In genomic region chr5:68444833-68445232, GRCh38 we compare ENCODE assay signal across 1 cellular context.
TF ChIP-seq lines count a peak whose summit lies in the region.

No MANE protein-coding gene starts in this region.

TF ChIP-seq in GM23338, 12 proteins besides CTCF, POLR2A, EP300 and RAD21 (continued from another document):
- TF ChIP-seq ZNF462 (CRISPR knock-in tag; IDR thresholded peaks at IDR 0.05) = no peak
- no peak for TF ChIP-seq ETS1 (IDR thresholded peaks at IDR 0.05)
- TF ChIP-seq CREB1 (CRISPR knock-in tag; IDR thresholded peaks at IDR 0.05; ENCODE audit: low read depth) = no peak
- TF ChIP-seq REST (IDR thresholded peaks at IDR 0.05; ENCODE audit: unreplicated experiment) = no peak
- TF ChIP-seq EZH2phosphoT487 (IDR thresholded peaks at IDR 0.05; ENCODE audit: unreplicated experiment) = no peak
- no peak for TF ChIP-seq EZH2 (IDR thresholded peaks at IDR 0.05; ENCODE audit: low read depth, unreplicated experiment)
